Comparison of ENCODE assay signal across 7 cellular contexts in genomic region chr13:112711528-112712265, GRCh38. TPM values are rescaled to one million over a fixed set of nuclear protein-coding genes. Genes with fewer than 3 reads are reported as not detected.
A peak's percentile ranks its signal among the peaks of the same experiment; 100 is the strongest.
DNase-seq lines count a peak whose midpoint lies in the region; FAIRE-seq and TF ChIP-seq lines count a peak whose summit lies in the region.

No MANE protein-coding gene starts in this region.

- H3K9me3 ChIP-seq in kidney (ENCODE audit: control insufficient read depth in 1 of 2, low read length in 2 of 2) (peaks cover 0 to 3% of the 10 kb centered on the region in 2 donors), small intestine (ENCODE audit: control insufficient read depth, low read depth) (no peaks in the 10 kb centered on the region)

- 6 to 19% (median 16%) methylated on average over 22 of the region's 22 CpGs for WGBS in small intestine, 3 donors

- H3K9ac ChIP-seq in kidney (ENCODE audit: low read length in 2 of 2): peak overlapping the region in 1 of 2 donors; percentile 49

- peak overlapping the region; percentile 88 for H3K27ac ChIP-seq in caudate nucleus (ENCODE audit: low read depth, low read length)
- H3K27ac ChIP-seq in kidney (ENCODE audit: low read depth in 2 of 2, low read length in 2 of 2): peak overlapping the region; percentile 61 to 74
- peak overlapping the region; percentile 86 to 96 for H3K27ac ChIP-seq in small intestine (ENCODE audit: low read depth in 1 of 2, low read length in 1 of 2)

- H3K27me3 ChIP-seq in small intestine (ENCODE audit: control insufficient read depth in 2 of 2, insufficient read depth in 2 of 2, low read length in 2 of 2): no peaks in the 10 kb centered on the region

- no peak for TF ChIP-seq CTCF in kidney (IDR thresholded peaks at IDR 0.05; ENCODE audit: borderline replicate concordance, extremely low read depth, insufficient read depth)

- H3K4me1 ChIP-seq in kidney (ENCODE audit: control insufficient read depth in 1 of 2, insufficient read depth in 1 of 2, low read depth in 1 of 2, low read length in 2 of 2) (peaks cover 9 to 16% of the 10 kb centered on the region in 2 donors), small intestine (ENCODE audit: control insufficient read depth in 2 of 2, insufficient read depth in 1 of 2, low read depth in 1 of 2, low read length in 1 of 2) (peaks cover 0 to 4% of the 10 kb centered on the region in 2 donors)

- H3K4me3 ChIP-seq in kidney (ENCODE audit: low read length in 2 of 2) (peak overlapping the region in 1 of 2 donors; percentile 19), small intestine (ENCODE audit: low read depth in 1 of 2, low read length in 2 of 2) (peak overlapping the region in 1 of 2 donors; percentile 14)

- FAIRE-seq in kidney (lab: Jason Lieb, UNC) (peak; percentile 58), small intestine (lab: Jason Lieb, UNC) (no peak)

- intact Hi-C loops in kidney (cut with DNase I): no loop called here

- no peaks in the 10 kb centered on the region for H3K36me3 ChIP-seq in kidney (ENCODE audit: control insufficient read depth in 1 of 2, insufficient read depth in 2 of 2, low read length in 2 of 2)
- no peaks in the 10 kb centered on the region for H3K36me3 ChIP-seq in small intestine (ENCODE audit: control insufficient read depth in 2 of 2, insufficient read depth in 2 of 2, low read length in 2 of 2)

- DNase-seq in ELF-1 (ENCODE audit: low read depth, low spot score) (peak; percentile 97), GOT3 (lab: John Stamatoyannopoulos, UW) (peak; percentile 31), NCI-H2227 treated with DMSO at 0.1 percent for 48 hours (lab: John Stamatoyannopoulos, UW) (peak; percentile 61), caudate nucleus (lab: John Stamatoyannopoulos, UW) (peak in 45 of 61 donors; percentile 16 to 92 (median 67)), kidney (peak; percentile 92), small intestine (peak; percentile 98)
- DNase-seq in stimulated activated naive CD4-positive, alpha-beta T cell (lab: John Stamatoyannopoulos, UW): no peak

RNA-seq across cellular contexts. Expression of gene ATP11A, which starts 21.9 kb away (rescaled TPM):
- 212 TPM for total RNA-seq in kidney
- polyA plus RNA-seq in kidney (ENCODE audit: insufficient read depth, low read depth, low replicate concordance): 4.9 TPM
- polyA plus RNA-seq in small intestine: 10 to 100 TPM in 1 of 3 donors, 1 to 10 TPM in 2; 3.2 to 15.1 (median 4.0) TPM

Comparison
In these comparisons a context has a peak if more than half of its experiments do, and no peak if none do; other contexts are left out.
1. DNase-seq: peak in ELF-1 (single experiment), GOT3 (single experiment), NCI-H2227 treated with DMSO at 0.1 percent for 48 hours (single experiment), caudate nucleus (45 of 61), kidney (single experiment) and small intestine (single experiment); none in stimulated activated naive CD4-positive, alpha-beta T cell (0 of 6).
2. Peak in every context shown above with its lines, with median percentiles within 50 percentile points of each other: H3K27ac ChIP-seq.